In genomic region chr12:79023784-79024183, GRCh38 we compare ENCODE assay signal across 31 cellular contexts.
"Had no signal": no experiment of that assay in that cellular context is flagged by ENCODE, and none has a peak within 500 bp of the region (broad histone marks: within the 10 kb centered on the region; RNA-seq: fewer than 3 reads in every experiment).

No MANE protein-coding gene starts in this region.

- H3K36me3 ChIP-seq: left ventricle myocardium inferior, upper lobe of left lung, vagina had no signal

- H3K36me3 Mint-ChIP-seq: activated CD8-positive, alpha-beta memory T cell treated with anti-CD3 and anti-CD28 coated beads, Interleukin-2, amount 10 ng/mL, durations not matched to agents 7 days and 5 days; activated naive CD4-positive, alpha-beta T cell treated with anti-CD3 and anti-CD28 coated beads, Interleukin-2, amount 50 U/mL, for 24 hours; natural killer cell treated with Interleukin-12 subunit alpha and Interleukin-12 subunit beta and Interleukin-15 and Interleukin-18, amount 100 ng/mL, for 72 hours; stimulated activated effector memory CD8-positive, alpha-beta T cell treated with anti-CD3 and anti-CD28 coated beads, Interleukin-12 subunit alpha, Interleukin-12 subunit beta, amount 100 ng/mL, for 72 hours had no signal

- H3K4me3 Mint-ChIP-seq: activated CD8-positive, alpha-beta memory T cell treated with anti-CD3 and anti-CD28 coated beads, Interleukin-2, amount 10 ng/mL, durations not matched to agents 7 days and 5 days; activated CD8-positive, alpha-beta T cell treated with anti-CD3 and anti-CD28 coated beads, Interleukin-2, amount 10 ng/mL, durations not matched to agents 7 days and 5 days; activated naive CD4-positive, alpha-beta T cell treated with anti-CD3 and anti-CD28 coated beads, Interleukin-2, amount 50 U/mL, for 24 hours; activated naive CD8-positive, alpha-beta T cell treated with anti-CD3 and anti-CD28 coated beads, Interleukin-2, amount 50 U/mL, for 24 hours; natural killer cell treated with Interleukin-12 subunit alpha and Interleukin-12 subunit beta and Interleukin-15 and Interleukin-18, amount 100 ng/mL, for 72 hours; stimulated activated effector memory CD8-positive, alpha-beta T cell treated with anti-CD3 and anti-CD28 coated beads, Interleukin-12 subunit alpha, Interleukin-12 subunit beta, amount 100 ng/mL, for 72 hours; stimulated activated naive CD8-positive, alpha-beta T cell treated with anti-CD3 and anti-CD28 coated beads, Interleukin-15, Interleukin-2, amounts not matched to agents 100 ng/mL and 50 ng/mL, for 24 hours; T-helper 1 cell treated with Interleukin-12 subunit alpha and Interleukin-12 subunit beta and Interleukin-4 antibody, amounts not matched to agents 30 μg/mL and 1 μg/mL, for 36 hours had no signal

- H3K4me1 ChIP-seq: body of pancreas, left ventricle myocardium inferior, upper lobe of left lung, vagina had no signal

- H3K4me1 Mint-ChIP-seq: activated CD8-positive, alpha-beta memory T cell treated with anti-CD3 and anti-CD28 coated beads, Interleukin-2, amount 10 ng/mL, durations not matched to agents 7 days and 5 days; activated naive CD4-positive, alpha-beta T cell treated with anti-CD3 and anti-CD28 coated beads, Interleukin-2, amount 50 U/mL, for 24 hours; activated naive CD8-positive, alpha-beta T cell treated with anti-CD3 and anti-CD28 coated beads, Interleukin-2, amount 50 U/mL, for 24 hours; stimulated activated effector memory CD8-positive, alpha-beta T cell treated with anti-CD3 and anti-CD28 coated beads, Interleukin-12 subunit alpha, Interleukin-12 subunit beta, amount 100 ng/mL, for 72 hours had no signal

- H3K27me3 ChIP-seq: body of pancreas, dorsolateral prefrontal cortex, upper lobe of left lung, vagina had no signal

- H3K9me3 ChIP-seq: body of pancreas, left ventricle myocardium inferior, mucosa of descending colon, upper lobe of left lung, vagina had no signal

- DNase-seq: activated CD8-positive, alpha-beta memory T cell treated with anti-CD3 and anti-CD28 coated beads, Interleukin-2, amount 10 ng/mL, durations not matched to agents 7 days and 5 days; activated CD8-positive, alpha-beta T cell treated with anti-CD3 and anti-CD28 coated beads, Interleukin-2, amount 10 ng/mL, durations not matched to agents 7 days and 5 days; activated naive CD8-positive, alpha-beta T cell treated with anti-CD3 and anti-CD28 coated beads, Interleukin-2, amount 50 U/mL, for 24 hours; activated T-cell treated with anti-CD3 and anti-CD28 coated beads, Interleukin-2, amount 50 U/mL, for 48 hours; cerebellar nuclear complex; dorsolateral prefrontal cortex; effector memory CD4-positive, alpha-beta T cell; erythroblast; islet precursor cell; left ventricle myocardium inferior; mucosa of descending colon; posterior cingulate gyrus; right cardiac atrium; stimulated activated CD4-positive, alpha-beta T cell treated with anti-CD3 and anti-CD28 coated beads, Interleukin-12 subunit alpha, Interleukin-12 subunit beta, amount 100 ng/mL, for 4 hours; stimulated activated CD4-positive, alpha-beta T cell treated with anti-CD3 and anti-CD28 coated beads, Interleukin-4, amount 100 ng/mL, for 1 hour; substantia nigra; SW 1271; T-helper 9 cell; upper lobe of left lung had no signal

- H3K27ac Mint-ChIP-seq: activated CD8-positive, alpha-beta memory T cell treated with anti-CD3 and anti-CD28 coated beads, Interleukin-2, amount 10 ng/mL, durations not matched to agents 7 days and 5 days; activated CD8-positive, alpha-beta T cell treated with anti-CD3 and anti-CD28 coated beads, Interleukin-2, amount 10 ng/mL, durations not matched to agents 7 days and 5 days; activated naive CD4-positive, alpha-beta T cell treated with anti-CD3 and anti-CD28 coated beads, Interleukin-2, amount 50 U/mL, for 24 hours; activated naive CD8-positive, alpha-beta T cell treated with anti-CD3 and anti-CD28 coated beads, Interleukin-2, amount 50 U/mL, for 24 hours; activated T-helper 2 cell treated with anti-CD3 and anti-CD28 coated beads, Interferon-gamma antibody, Interleukin-2, Interleukin-4, amounts not matched to agents 10 μg/mL and 5 μg/mL and 100 μg/mL, durations not matched to agents 14 hours and 24 hours and 36 hours; natural killer cell treated with Interleukin-12 subunit alpha and Interleukin-12 subunit beta and Interleukin-15 and Interleukin-18, amount 100 ng/mL, for 72 hours; stimulated activated effector memory CD8-positive, alpha-beta T cell treated with anti-CD3 and anti-CD28 coated beads, Interleukin-12 subunit alpha, Interleukin-12 subunit beta, amount 100 ng/mL, for 72 hours; stimulated activated naive CD8-positive, alpha-beta T cell treated with anti-CD3 and anti-CD28 coated beads, Interleukin-15, Interleukin-2, amounts not matched to agents 100 ng/mL and 50 ng/mL, for 24 hours; T-helper 1 cell treated with Interleukin-12 subunit alpha and Interleukin-12 subunit beta and Interleukin-4 antibody, amounts not matched to agents 30 μg/mL and 1 μg/mL, for 36 hours had no signal

- H3K4me3 ChIP-seq: body of pancreas, coronary artery, dorsolateral prefrontal cortex, left ventricle myocardium inferior, lung, mucosa of descending colon, skin epidermis, upper lobe of left lung, vagina had no signal

- FAIRE-seq: frontal cortex had no signal

- H3K27ac ChIP-seq: body of pancreas, coronary artery, left ventricle myocardium inferior, skin epidermis, upper lobe of left lung, vagina had no signal

- H3K27me3 Mint-ChIP-seq: activated CD8-positive, alpha-beta memory T cell treated with anti-CD3 and anti-CD28 coated beads, Interleukin-2, amount 10 ng/mL, durations not matched to agents 7 days and 5 days; activated naive CD4-positive, alpha-beta T cell treated with anti-CD3 and anti-CD28 coated beads, Interleukin-2, amount 50 U/mL, for 24 hours; activated naive CD8-positive, alpha-beta T cell treated with anti-CD3 and anti-CD28 coated beads, Interleukin-2, amount 50 U/mL, for 24 hours; natural killer cell treated with Interleukin-12 subunit alpha and Interleukin-12 subunit beta and Interleukin-15 and Interleukin-18, amount 100 ng/mL, for 72 hours; stimulated activated naive CD8-positive, alpha-beta T cell treated with anti-CD3 and anti-CD28 coated beads, Interleukin-15, Interleukin-2, amounts not matched to agents 100 ng/mL and 50 ng/mL, for 24 hours had no signal

- H3K9me3 Mint-ChIP-seq: activated naive CD4-positive, alpha-beta T cell treated with anti-CD3 and anti-CD28 coated beads, Interleukin-2, amount 50 U/mL, for 24 hours; activated naive CD8-positive, alpha-beta T cell treated with anti-CD3 and anti-CD28 coated beads, Interleukin-2, amount 50 U/mL, for 24 hours; activated T-helper 2 cell treated with anti-CD3 and anti-CD28 coated beads, Interferon-gamma antibody, Interleukin-2, Interleukin-4, amounts not matched to agents 10 μg/mL and 5 μg/mL and 100 μg/mL, durations not matched to agents 14 hours and 24 hours and 36 hours; stimulated activated naive CD8-positive, alpha-beta T cell treated with anti-CD3 and anti-CD28 coated beads, Interleukin-15, Interleukin-2, amounts not matched to agents 100 ng/mL and 50 ng/mL, for 24 hours; T-helper 1 cell treated with Interleukin-12 subunit alpha and Interleukin-12 subunit beta and Interleukin-4 antibody, amounts not matched to agents 30 μg/mL and 1 μg/mL, for 36 hours had no signal
